14 cellular contexts compared by ENCODE assay signal in genomic region chr12:30927210-30927576, GRCh38. TPM values are rescaled to one million over a fixed set of nuclear protein-coding genes. Genes with fewer than 3 reads are reported as not detected.
DNase-seq lines count a peak whose midpoint lies in the region; ATAC-seq and TF ChIP-seq lines count a peak whose summit lies in the region.
"Had no signal": no experiment of that assay in that cellular context is flagged by ENCODE, and none has a peak within 500 bp of the region (broad histone marks: within the 10 kb centered on the region; RNA-seq: fewer than 3 reads in every experiment).

No MANE protein-coding gene starts in this region.

- no peak overlapping the region for H3K27ac Mint-ChIP-seq in MCF 10A (ENCODE audit: low read depth, unreplicated experiment)
- H3K27ac Mint-ChIP-seq: naive B cell had no signal

- TF ChIP-seq EP300 in transverse colon (IDR thresholded peaks at IDR 0.05; ENCODE audit: low read depth): no peak

- no peaks in the 10 kb centered on the region for H3K36me3 ChIP-seq in breast epithelium
- H3K36me3 ChIP-seq in mesodermal cell (ENCODE audit: control insufficient read depth, insufficient read depth, low read length): no peaks in the 10 kb centered on the region
- H3K36me3 ChIP-seq in transverse colon: no peaks in the 10 kb centered on the region
- H3K36me3 ChIP-seq: ascending aorta had no signal

- BruUV-seq in MCF 10A (replicated peaks; lab: Mats Ljungman, UMichigan): no TSS peak

- no peak for DNase-seq in breast epithelium (ENCODE audit: low spot score in 2 of 2)
- no peak for DNase-seq in MCF 10A (ENCODE audit: unreplicated experiment)
- no peak for DNase-seq in astrocyte of the cerebellum (ENCODE audit: low read depth)
- no peak for DNase-seq in transverse colon
- DNase-seq in head of caudate nucleus: no peak
- no peak for DNase-seq in SHP77 (lab: John Stamatoyannopoulos, UW)
- DNase-seq: COR-L47; effector memory CD4-positive, alpha-beta T cell; foreskin keratinocyte; naive B cell; NCI-H774 had no signal

- POLR2A ChIA-PET in MCF 10A (lab: Yijun Ruan, JAX): no interaction called here

- H3K36me3 Mint-ChIP-seq in MCF 10A (ENCODE audit: insufficient read depth, unreplicated experiment): no peaks in the 10 kb centered on the region
- H3K36me3 Mint-ChIP-seq: naive B cell had no signal

- intact Hi-C loops in breast epithelium (cut with DNase I; ENCODE audit: low total_unique reads): no loop called here
- intact Hi-C loops in MCF 10A (cut with micrococcal nuclease): no loop called here
- intact Hi-C loops in transverse colon (cut with DNase I; ENCODE audit: low total_unique reads): no loop called here
- intact Hi-C loops in head of caudate nucleus (cut with DNase I): no loop called here

- TF ChIP-seq POLR2A in breast epithelium (IDR thresholded peaks at IDR 0.05) (no peak), transverse colon (IDR thresholded peaks at IDR 0.05) (no peak)

- no peaks in the 10 kb centered on the region for H3K4me1 ChIP-seq in breast epithelium
- peaks cover 11% of the 10 kb centered on the region for H3K4me1 ChIP-seq in mesodermal cell (ENCODE audit: control insufficient read depth, insufficient read depth, low read length, poor library complexity, severe bottlenecking)
- no peaks in the 10 kb centered on the region for H3K4me1 ChIP-seq in transverse colon
- H3K4me1 ChIP-seq: ascending aorta, foreskin keratinocyte had no signal

- H3K4me3 ChIP-seq in breast epithelium (peak overlapping the region in 2 of 3 donors; percentile 54 to 76), astrocyte of the cerebellum (ENCODE audit: low read depth, low read length) (peak overlapping the region; percentile 39), mesodermal cell (ENCODE audit: extremely low read depth, insufficient read depth, low read length, poor library complexity, severe bottlenecking) (peak overlapping the region; percentile 46), transverse colon (no peak overlapping the region)

- no peaks in the 10 kb centered on the region for H3K9me3 Mint-ChIP-seq in MCF 10A (ENCODE audit: unreplicated experiment)

- no peak overlapping the region for H3K4me3 Mint-ChIP-seq in MCF 10A (ENCODE audit: unreplicated experiment)

- H3K9me3 ChIP-seq in breast epithelium (no peaks in the 10 kb centered on the region), mesodermal cell (ENCODE audit: control insufficient read depth, low read length) (no peaks in the 10 kb centered on the region), transverse colon (no peaks in the 10 kb centered on the region)
- H3K9me3 ChIP-seq: ascending aorta had no signal

- H3K27me3 Mint-ChIP-seq in MCF 10A (ENCODE audit: insufficient read depth, unreplicated experiment): peaks cover 51% of the 10 kb centered on the region

- in situ Hi-C loops in astrocyte of the cerebellum (cut with HindIII; ENCODE audit: low sequenced_read_pairs) (no loop called here), transverse colon (cut with MboI; ENCODE audit: low pct_ligation_motif_present in 1 of 4, low pct_unique_long_range_greater_than_20kb in 1 of 4, low sequenced_read_pairs in 3 of 4) (no loop called here)

- H3K27ac ChIP-seq in breast epithelium (peak overlapping the region in 1 of 2 donors; percentile 35), mesodermal cell (ENCODE audit: low read depth, low read length, severe bottlenecking) (no peak overlapping the region), transverse colon (peak overlapping the region in 3 of 4 donors; percentile 10 to 56 (median 56))
- H3K27ac ChIP-seq: ascending aorta, foreskin keratinocyte had no signal

- H3K4me1 Mint-ChIP-seq in MCF 10A (ENCODE audit: insufficient read depth, unreplicated experiment): no peaks in the 10 kb centered on the region

- TF ChIP-seq CTCF in breast epithelium (IDR thresholded peaks at IDR 0.05): no peak
- no peak for TF ChIP-seq CTCF in MCF 10A (IDR thresholded peaks at IDR 0.05; ENCODE audit: unreplicated experiment)
- no peak for TF ChIP-seq CTCF in astrocyte of the cerebellum (IDR thresholded peaks at IDR 0.05; ENCODE audit: low read depth, low read length, missing control alignments)
- TF ChIP-seq CTCF in transverse colon (IDR thresholded peaks at IDR 0.05): no peak

- CTCF ChIA-PET in MCF 10A (lab: Yijun Ruan, JAX): interaction anchor here (0.9 kb wide), 1 partner anchor 59 kb away, joined by 3 read pairs; no protein-coding TSS in a partner anchor

- no peak for ATAC-seq in HG03097 (IDR thresholded peaks at IDR 0.05; ENCODE audit: low FRiP score, unreplicated experiment)

- WGBS in mesodermal cell (ENCODE audit: insufficient coverage in 2 of 2), 2 experiments: 75 to 95% methylated on average over 6 of the region's 6 CpGs
- 68% methylated on average over 6 of the region's 6 CpGs; no CpG with 5 or more reads in 1 of the 2 donors for WGBS in transverse colon (ENCODE audit: low coverage in 1 of 2), 2 donors

- H3K27me3 ChIP-seq in breast epithelium (peaks cover 0 to 8% of the 10 kb centered on the region in 2 donors), transverse colon (peaks cover 22% of the 10 kb centered on the region)
- H3K27me3 ChIP-seq: ascending aorta had no signal

RNA-seq across cellular contexts. Expression of gene TSPAN11, which starts 0.6 kb away (rescaled TPM):
- total RNA-seq in breast epithelium (1 to 10 TPM in 1 of 3 donors, under 1 TPM in 2; 0.48 to 1.3 (median 0.73) TPM), MCF 10A (2022) (not detected in 2 replicates), transverse colon (1 to 10 TPM; 1.5 to 3.0 (median 2.9) TPM)
- polyA plus RNA-seq in mesodermal cell (2013, experiment 1 of 2): 8.0 TPM
- polyA plus RNA-seq in mesodermal cell (2013, experiment 2 of 2): 7.4 TPM
- total RNA-seq: foreskin keratinocyte had no signal

Comparison
In these comparisons a context has a peak if more than half of its experiments do, and no peak if none do; other contexts are left out.
1. H3K4me3 ChIP-seq: peak in breast epithelium (2 of 3), astrocyte of the cerebellum (single experiment) and mesodermal cell (single experiment); none in transverse colon (0 of 4).